In the genomic region with DNA sequence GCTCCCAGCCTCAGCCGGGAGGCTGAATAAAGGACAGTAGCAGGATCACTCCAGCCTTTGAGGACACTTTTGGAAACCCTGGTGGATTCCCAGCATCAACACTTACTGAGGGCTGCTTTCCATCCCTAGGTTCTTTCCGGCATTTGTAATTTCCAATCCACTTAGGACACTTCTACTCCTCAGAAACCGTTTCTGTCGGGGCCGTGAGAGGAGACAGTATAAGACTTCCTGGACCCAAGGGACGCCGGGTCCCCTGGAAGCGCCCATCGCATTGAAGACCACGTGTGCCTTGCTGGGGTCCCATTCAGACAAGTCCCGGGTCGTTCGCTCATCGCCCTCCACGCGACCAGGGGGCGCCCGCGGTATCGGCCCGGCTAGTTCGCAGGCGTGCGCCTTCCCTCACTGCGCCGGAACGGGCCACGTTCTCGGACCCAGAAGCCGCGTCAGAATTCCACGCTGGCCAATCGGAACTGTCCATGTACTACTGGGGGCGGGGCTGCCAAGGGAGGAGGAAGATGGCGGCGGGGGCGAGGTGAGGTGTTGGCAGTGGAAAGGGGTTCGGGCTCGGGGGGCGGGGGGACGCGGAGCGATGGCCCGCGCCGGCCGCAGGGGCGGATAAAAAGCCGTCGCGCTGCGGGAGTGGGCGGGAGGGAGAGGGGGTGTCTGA, we compare ENCODE assay signal across 1 cellular context.
TF ChIP-seq lines count a peak whose summit lies in the region.

A gene (plus strand): TSS at position 479 of the 667 bp plus-strand sequence. CDS start 202 bp downstream, outside the sequence.

TF ChIP-seq in HepG2, 621 proteins besides CTCF, POLR2A, EP300 and RAD21 (continued from another document and continues in another):
- TF ChIP-seq FOXC1 (CRISPR knock-in tag; IDR thresholded peaks at IDR 0.05; ENCODE audit: borderline replicate concordance), result peak; percentile 82; the same call in 1 of the 2 replicates
- no peak for TF ChIP-seq SNRNP70 (IDR thresholded peaks at IDR 0.05; ENCODE audit: low read depth, low read length)
- peak; percentile 96 for TF ChIP-seq ZNF121 (CRISPR knock-in tag; IDR thresholded peaks at IDR 0.05)
- peak; percentile 72; the same call in 1 of the 2 replicates for TF ChIP-seq RELA (CRISPR knock-in tag; IDR thresholded peaks at IDR 0.05)
- TF ChIP-seq SRSF1 (optimal IDR thresholded peaks at IDR 0.05; ENCODE audit: low read depth, low read length), result no peak
- no peak for TF ChIP-seq NR3C1 (CRISPR knock-in tag; IDR thresholded peaks at IDR 0.05)
- TF ChIP-seq ZNF781 (CRISPR knock-in tag; IDR thresholded peaks at IDR 0.05; ENCODE audit: borderline replicate concordance, not compliant biosample characterization), result peak; percentile 15
- TF ChIP-seq ZNF546 (CRISPR knock-in tag; conservative IDR thresholded peaks at IDR 0.05), result peak; percentile 66; the same call in 1 of the 2 replicates
- no peak for TF ChIP-seq ZFYVE20 (CRISPR knock-in tag; IDR thresholded peaks at IDR 0.05; ENCODE audit: borderline replicate concordance, low read depth)
- TF ChIP-seq SOX5 (CRISPR knock-in tag; IDR thresholded peaks at IDR 0.05; ENCODE audit: borderline replicate concordance), result no peak; the same call in 1 of the 2 replicates
- no peak for TF ChIP-seq SMAD9 (CRISPR knock-in tag; IDR thresholded peaks at IDR 0.05)
- TF ChIP-seq TAF15 (IDR thresholded peaks at IDR 0.05; ENCODE audit: low read depth, low read length, poor library complexity, severe bottlenecking), result no peak
- TF ChIP-seq, protein P1, sequence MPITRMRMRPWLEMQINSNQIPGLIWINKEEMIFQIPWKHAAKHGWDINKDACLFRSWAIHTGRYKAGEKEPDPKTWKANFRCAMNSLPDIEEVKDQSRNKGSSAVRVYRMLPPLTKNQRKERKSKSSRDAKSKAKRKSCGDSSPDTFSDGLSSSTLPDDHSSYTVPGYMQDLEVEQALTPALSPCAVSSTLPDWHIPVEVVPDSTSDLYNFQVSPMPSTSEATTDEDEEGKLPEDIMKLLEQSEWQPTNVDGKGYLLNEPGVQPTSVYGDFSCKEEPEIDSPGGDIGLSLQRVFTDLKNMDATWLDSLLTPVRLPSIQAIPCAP (CRISPR knock-in tag; IDR thresholded peaks at IDR 0.05; ENCODE audit: low read depth), result no peak
- TF ChIP-seq PHB2 (IDR thresholded peaks at IDR 0.05; ENCODE audit: partially characterized antibody), result no peak
- TF ChIP-seq ISX (CRISPR knock-in tag; conservative IDR thresholded peaks at IDR 0.05), result no peak
- TF ChIP-seq ZMYM2 (CRISPR knock-in tag; IDR thresholded peaks at IDR 0.05), result no peak
- TF ChIP-seq FOSL1 (CRISPR knock-in tag; IDR thresholded peaks at IDR 0.05; ENCODE audit: borderline replicate concordance), result no peak
- no peak for TF ChIP-seq THYN1 (CRISPR knock-in tag; IDR thresholded peaks at IDR 0.05; ENCODE audit: borderline replicate concordance, low read depth)
- peak; percentile 22; the same call in 1 of the 2 replicates for TF ChIP-seq ZNF564 (CRISPR knock-in tag; IDR thresholded peaks at IDR 0.05)
- TF ChIP-seq PHF20 (CRISPR knock-in tag; IDR thresholded peaks at IDR 0.05), result peak; percentile 88
- TF ChIP-seq, protein P2, sequence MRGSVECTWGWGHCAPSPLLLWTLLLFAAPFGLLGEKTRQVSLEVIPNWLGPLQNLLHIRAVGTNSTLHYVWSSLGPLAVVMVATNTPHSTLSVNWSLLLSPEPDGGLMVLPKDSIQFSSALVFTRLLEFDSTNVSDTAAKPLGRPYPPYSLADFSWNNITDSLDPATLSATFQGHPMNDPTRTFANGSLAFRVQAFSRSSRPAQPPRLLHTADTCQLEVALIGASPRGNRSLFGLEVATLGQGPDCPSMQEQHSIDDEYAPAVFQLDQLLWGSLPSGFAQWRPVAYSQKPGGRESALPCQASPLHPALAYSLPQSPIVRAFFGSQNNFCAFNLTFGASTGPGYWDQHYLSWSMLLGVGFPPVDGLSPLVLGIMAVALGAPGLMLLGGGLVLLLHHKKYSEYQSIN (CRISPR knock-in tag; IDR thresholded peaks at IDR 0.05; ENCODE audit: borderline replicate concordance), result no peak
- TF ChIP-seq ZKSCAN1 (IDR thresholded peaks at IDR 0.05; ENCODE audit: low read length), result no peak
- TF ChIP-seq, protein P3, sequence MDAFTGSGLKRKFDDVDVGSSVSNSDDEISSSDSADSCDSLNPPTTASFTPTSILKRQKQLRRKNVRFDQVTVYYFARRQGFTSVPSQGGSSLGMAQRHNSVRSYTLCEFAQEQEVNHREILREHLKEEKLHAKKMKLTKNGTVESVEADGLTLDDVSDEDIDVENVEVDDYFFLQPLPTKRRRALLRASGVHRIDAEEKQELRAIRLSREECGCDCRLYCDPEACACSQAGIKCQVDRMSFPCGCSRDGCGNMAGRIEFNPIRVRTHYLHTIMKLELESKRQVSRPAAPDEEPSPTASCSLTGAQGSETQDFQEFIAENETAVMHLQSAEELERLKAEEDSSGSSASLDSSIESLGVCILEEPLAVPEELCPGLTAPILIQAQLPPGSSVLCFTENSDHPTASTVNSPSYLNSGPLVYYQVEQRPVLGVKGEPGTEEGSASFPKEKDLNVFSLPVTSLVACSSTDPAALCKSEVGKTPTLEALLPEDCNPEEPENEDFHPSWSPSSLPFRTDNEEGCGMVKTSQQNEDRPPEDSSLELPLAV (CRISPR knock-in tag; conservative IDR thresholded peaks at IDR 0.05; ENCODE audit: low read depth), result no peak
- TF ChIP-seq ZNF768 (CRISPR knock-in tag; IDR thresholded peaks at IDR 0.05), result peak; percentile 77
- TF ChIP-seq SIN3B (IDR thresholded peaks at IDR 0.05; ENCODE audit: low read length), result no peak
- peak; percentile 79 for TF ChIP-seq ZNF264 (CRISPR knock-in tag; IDR thresholded peaks at IDR 0.05)
- TF ChIP-seq, protein P4, sequence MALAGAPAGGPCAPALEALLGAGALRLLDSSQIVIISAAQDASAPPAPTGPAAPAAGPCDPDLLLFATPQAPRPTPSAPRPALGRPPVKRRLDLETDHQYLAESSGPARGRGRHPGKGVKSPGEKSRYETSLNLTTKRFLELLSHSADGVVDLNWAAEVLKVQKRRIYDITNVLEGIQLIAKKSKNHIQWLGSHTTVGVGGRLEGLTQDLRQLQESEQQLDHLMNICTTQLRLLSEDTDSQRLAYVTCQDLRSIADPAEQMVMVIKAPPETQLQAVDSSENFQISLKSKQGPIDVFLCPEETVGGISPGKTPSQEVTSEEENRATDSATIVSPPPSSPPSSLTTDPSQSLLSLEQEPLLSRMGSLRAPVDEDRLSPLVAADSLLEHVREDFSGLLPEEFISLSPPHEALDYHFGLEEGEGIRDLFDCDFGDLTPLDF (CRISPR knock-in tag; IDR thresholded peaks at IDR 0.05), result no peak; the same call in 1 of the 2 replicates
- TF ChIP-seq, protein P5, sequence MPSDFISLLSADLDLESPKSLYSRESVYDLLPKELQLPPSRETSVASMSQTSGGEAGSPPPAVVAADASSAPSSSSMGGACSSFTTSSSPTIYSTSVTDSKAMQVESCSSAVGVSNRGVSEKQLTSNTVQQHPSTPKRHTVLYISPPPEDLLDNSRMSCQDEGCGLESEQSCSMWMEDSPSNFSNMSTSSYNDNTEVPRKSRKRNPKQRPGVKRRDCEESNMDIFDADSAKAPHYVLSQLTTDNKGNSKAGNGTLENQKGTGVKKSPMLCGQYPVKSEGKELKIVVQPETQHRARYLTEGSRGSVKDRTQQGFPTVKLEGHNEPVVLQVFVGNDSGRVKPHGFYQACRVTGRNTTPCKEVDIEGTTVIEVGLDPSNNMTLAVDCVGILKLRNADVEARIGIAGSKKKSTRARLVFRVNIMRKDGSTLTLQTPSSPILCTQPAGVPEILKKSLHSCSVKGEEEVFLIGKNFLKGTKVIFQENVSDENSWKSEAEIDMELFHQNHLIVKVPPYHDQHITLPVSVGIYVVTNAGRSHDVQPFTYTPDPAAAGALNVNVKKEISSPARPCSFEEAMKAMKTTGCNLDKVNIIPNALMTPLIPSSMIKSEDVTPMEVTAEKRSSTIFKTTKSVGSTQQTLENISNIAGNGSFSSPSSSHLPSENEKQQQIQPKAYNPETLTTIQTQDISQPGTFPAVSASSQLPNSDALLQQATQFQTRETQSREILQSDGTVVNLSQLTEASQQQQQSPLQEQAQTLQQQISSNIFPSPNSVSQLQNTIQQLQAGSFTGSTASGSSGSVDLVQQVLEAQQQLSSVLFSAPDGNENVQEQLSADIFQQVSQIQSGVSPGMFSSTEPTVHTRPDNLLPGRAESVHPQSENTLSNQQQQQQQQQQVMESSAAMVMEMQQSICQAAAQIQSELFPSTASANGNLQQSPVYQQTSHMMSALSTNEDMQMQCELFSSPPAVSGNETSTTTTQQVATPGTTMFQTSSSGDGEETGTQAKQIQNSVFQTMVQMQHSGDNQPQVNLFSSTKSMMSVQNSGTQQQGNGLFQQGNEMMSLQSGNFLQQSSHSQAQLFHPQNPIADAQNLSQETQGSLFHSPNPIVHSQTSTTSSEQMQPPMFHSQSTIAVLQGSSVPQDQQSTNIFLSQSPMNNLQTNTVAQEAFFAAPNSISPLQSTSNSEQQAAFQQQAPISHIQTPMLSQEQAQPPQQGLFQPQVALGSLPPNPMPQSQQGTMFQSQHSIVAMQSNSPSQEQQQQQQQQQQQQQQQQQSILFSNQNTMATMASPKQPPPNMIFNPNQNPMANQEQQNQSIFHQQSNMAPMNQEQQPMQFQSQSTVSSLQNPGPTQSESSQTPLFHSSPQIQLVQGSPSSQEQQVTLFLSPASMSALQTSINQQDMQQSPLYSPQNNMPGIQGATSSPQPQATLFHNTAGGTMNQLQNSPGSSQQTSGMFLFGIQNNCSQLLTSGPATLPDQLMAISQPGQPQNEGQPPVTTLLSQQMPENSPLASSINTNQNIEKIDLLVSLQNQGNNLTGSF (CRISPR knock-in tag; IDR thresholded peaks at IDR 0.05), result no peak
- TF ChIP-seq SIX4 (CRISPR knock-in tag; IDR thresholded peaks at IDR 0.05), result peak; percentile 75; the same call in 1 of the 2 replicates
- TF ChIP-seq SIN3A (IDR thresholded peaks at IDR 0.05; ENCODE audit: borderline replicate concordance, low read depth, low read length), result peak; percentile 81; the same call in 1 of the 2 replicates
- peak; percentile 68 for TF ChIP-seq ZNF143 (CRISPR knock-in tag; IDR thresholded peaks at IDR 0.05)
- no peak for TF ChIP-seq BRCA1 (CRISPR knock-in tag; IDR thresholded peaks at IDR 0.05)
- TF ChIP-seq ZNF30 (CRISPR knock-in tag; IDR thresholded peaks at IDR 0.05), result 0 out of 2 replicates have a peak, but pooled peaks have one; percentile 45
- TF ChIP-seq NFRKB (IDR thresholded peaks at IDR 0.05), result peak; percentile 74
- no peak for TF ChIP-seq ZNF24 (IDR thresholded peaks at IDR 0.05)
- no peak for TF ChIP-seq MAFF (IDR thresholded peaks at IDR 0.05; ENCODE audit: low read depth, low read length)
- no peak; the same call in 1 of the 2 replicates for TF ChIP-seq EHMT2 (IDR thresholded peaks at IDR 0.05; ENCODE audit: borderline replicate concordance, low read depth, low read length)
- peak; percentile 80 for TF ChIP-seq HNRNPLL (IDR thresholded peaks at IDR 0.05; ENCODE audit: low read depth, low read length, poor library complexity, severe bottlenecking)
- TF ChIP-seq HOXA9 (CRISPR knock-in tag; IDR thresholded peaks at IDR 0.05; ENCODE audit: borderline replicate concordance), result no peak
- TF ChIP-seq CBFB (CRISPR knock-in tag; IDR thresholded peaks at IDR 0.05), result peak; percentile 87
- TF ChIP-seq ZNF839 (CRISPR knock-in tag; IDR thresholded peaks at IDR 0.05; ENCODE audit: borderline replicate concordance), result peak; percentile 79; the same call in 1 of the 2 replicates
- TF ChIP-seq ZNF569 (CRISPR knock-in tag; IDR thresholded peaks at IDR 0.05; ENCODE audit: borderline replicate concordance), result no peak
- peak; percentile 87 for TF ChIP-seq HDAC2 (CRISPR knock-in tag; IDR thresholded peaks at IDR 0.05)
- TF ChIP-seq, protein P6, sequence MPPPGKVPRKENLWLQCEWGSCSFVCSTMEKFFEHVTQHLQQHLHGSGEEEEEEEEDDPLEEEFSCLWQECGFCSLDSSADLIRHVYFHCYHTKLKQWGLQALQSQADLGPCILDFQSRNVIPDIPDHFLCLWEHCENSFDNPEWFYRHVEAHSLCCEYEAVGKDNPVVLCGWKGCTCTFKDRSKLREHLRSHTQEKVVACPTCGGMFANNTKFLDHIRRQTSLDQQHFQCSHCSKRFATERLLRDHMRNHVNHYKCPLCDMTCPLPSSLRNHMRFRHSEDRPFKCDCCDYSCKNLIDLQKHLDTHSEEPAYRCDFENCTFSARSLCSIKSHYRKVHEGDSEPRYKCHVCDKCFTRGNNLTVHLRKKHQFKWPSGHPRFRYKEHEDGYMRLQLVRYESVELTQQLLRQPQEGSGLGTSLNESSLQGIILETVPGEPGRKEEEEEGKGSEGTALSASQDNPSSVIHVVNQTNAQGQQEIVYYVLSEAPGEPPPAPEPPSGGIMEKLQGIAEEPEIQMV (CRISPR knock-in tag; IDR thresholded peaks at IDR 0.05; ENCODE audit: low read depth), result 0 out of 2 replicates have a peak, but pooled peaks have one; percentile 61
- no peak for TF ChIP-seq MLLT10 (CRISPR knock-in tag; IDR thresholded peaks at IDR 0.05)
- peak; percentile 34; the same call in 1 of the 2 replicates for TF ChIP-seq NFKB2 (CRISPR knock-in tag; IDR thresholded peaks at IDR 0.05; ENCODE audit: borderline replicate concordance)
- peak; percentile 55; the same call in 1 of the 2 replicates for TF ChIP-seq ISL2 (CRISPR knock-in tag; IDR thresholded peaks at IDR 0.05)
- no peak for TF ChIP-seq ZNF12 (CRISPR knock-in tag; IDR thresholded peaks at IDR 0.05)
- TF ChIP-seq SALL2 (CRISPR knock-in tag; IDR thresholded peaks at IDR 0.05), result peak; percentile 88; the same call in 1 of the 2 replicates
- TF ChIP-seq, protein P7, sequence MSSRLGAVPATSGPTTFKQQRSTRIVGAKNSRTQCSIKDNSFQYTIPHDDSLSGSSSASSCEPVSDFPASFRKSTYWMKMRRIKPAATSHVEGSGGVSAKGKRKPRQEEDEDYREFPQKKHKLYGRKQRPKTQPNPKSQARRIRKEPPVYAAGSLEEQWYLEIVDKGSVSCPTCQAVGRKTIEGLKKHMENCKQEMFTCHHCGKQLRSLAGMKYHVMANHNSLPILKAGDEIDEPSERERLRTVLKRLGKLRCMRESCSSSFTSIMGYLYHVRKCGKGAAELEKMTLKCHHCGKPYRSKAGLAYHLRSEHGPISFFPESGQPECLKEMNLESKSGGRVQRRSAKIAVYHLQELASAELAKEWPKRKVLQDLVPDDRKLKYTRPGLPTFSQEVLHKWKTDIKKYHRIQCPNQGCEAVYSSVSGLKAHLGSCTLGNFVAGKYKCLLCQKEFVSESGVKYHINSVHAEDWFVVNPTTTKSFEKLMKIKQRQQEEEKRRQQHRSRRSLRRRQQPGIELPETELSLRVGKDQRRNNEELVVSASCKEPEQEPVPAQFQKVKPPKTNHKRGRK (CRISPR knock-in tag; IDR thresholded peaks at IDR 0.05), result no peak
- TF ChIP-seq, protein P8, sequence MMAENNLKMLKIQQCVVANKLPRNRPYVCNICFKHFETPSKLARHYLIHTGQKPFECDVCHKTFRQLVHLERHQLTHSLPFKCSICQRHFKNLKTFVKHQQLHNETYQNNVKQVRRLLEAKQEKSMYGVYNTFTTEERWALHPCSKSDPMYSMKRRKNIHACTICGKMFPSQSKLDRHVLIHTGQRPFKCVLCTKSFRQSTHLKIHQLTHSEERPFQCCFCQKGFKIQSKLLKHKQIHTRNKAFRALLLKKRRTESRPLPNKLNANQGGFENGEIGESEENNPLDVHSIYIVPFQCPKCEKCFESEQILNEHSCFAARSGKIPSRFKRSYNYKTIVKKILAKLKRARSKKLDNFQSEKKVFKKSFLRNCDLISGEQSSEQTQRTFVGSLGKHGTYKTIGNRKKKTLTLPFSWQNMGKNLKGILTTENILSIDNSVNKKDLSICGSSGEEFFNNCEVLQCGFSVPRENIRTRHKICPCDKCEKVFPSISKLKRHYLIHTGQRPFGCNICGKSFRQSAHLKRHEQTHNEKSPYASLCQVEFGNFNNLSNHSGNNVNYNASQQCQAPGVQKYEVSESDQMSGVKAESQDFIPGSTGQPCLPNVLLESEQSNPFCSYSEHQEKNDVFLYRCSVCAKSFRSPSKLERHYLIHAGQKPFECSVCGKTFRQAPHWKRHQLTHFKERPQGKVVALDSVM (CRISPR knock-in tag; IDR thresholded peaks at IDR 0.05), result peak; percentile 77
- TF ChIP-seq ATRX (CRISPR knock-in tag; IDR thresholded peaks at IDR 0.05; ENCODE audit: borderline replicate concordance), result no peak
- peak; percentile 76; the same call in 1 of the 2 replicates for TF ChIP-seq ZZZ3 (CRISPR knock-in tag; IDR thresholded peaks at IDR 0.05; ENCODE audit: borderline replicate concordance)
